Comparison of ENCODE assay signal across 13 cellular contexts in genomic region chr17:75065562-75066151, GRCh38.
A peak's percentile ranks its signal among the peaks of the same experiment; 100 is the strongest.
DNase-seq lines count a peak whose midpoint lies in the region; ATAC-seq and TF ChIP-seq lines count a peak whose summit lies in the region.
"Had no signal": no experiment of that assay in that cellular context is flagged by ENCODE, and none has a peak within 500 bp of the region (broad histone marks: within the 10 kb centered on the region; RNA-seq: fewer than 3 reads in every experiment).

No MANE protein-coding gene starts in this region.

- peak overlapping the region in 10 of 11 experiments; percentile 3 to 68 (median 38); a peak in 14 of 22 replicates for H3K27ac ChIP-seq in BLaER1 treated with 17β-estradiol and CSF1 and Interleukin-3, amounts not matched to agents 10 nM and 100 nM
- H3K27ac ChIP-seq in caudate nucleus (ENCODE audit: low read depth, low read length) = no peak overlapping the region
- H3K27ac ChIP-seq: brain microvascular endothelial cell, epithelial cell of prostate had no signal

- peak overlapping the region in 8 of 11 experiments; percentile 11 to 51 (median 30); a peak in 9 of 22 replicates for H3K9ac ChIP-seq in BLaER1 treated with 17β-estradiol and CSF1 and Interleukin-3, amounts not matched to agents 10 nM and 100 nM

- H3K9me3 ChIP-seq in BLaER1 treated with 17β-estradiol and CSF1 and Interleukin-3, amounts not matched to agents 10 nM and 100 nM (replicated peaks in 1 of 11) = no peaks in the 10 kb centered on the region

- no peaks in the 10 kb centered on the region; a peak in 1 of 22 replicates for H4K20me1 ChIP-seq in BLaER1 treated with 17β-estradiol and CSF1 and Interleukin-3, amounts not matched to agents 10 nM and 100 nM

- H3K4me1 ChIP-seq in BLaER1 treated with 17β-estradiol and CSF1 and Interleukin-3, amounts not matched to agents 10 nM and 100 nM = peaks cover 20 to 42% (median 31%) of the 10 kb centered on the region in 10 experiments

- in situ Hi-C loops in GM13977 (cut with MboI; ENCODE audit: low pct_unique_long_range_greater_than_20kb, low sequenced_read_pairs, unreplicated experiment) = no loop called here

- peaks cover 42 to 49% (median 45%) of the 10 kb centered on the region in 11 experiments for H3K36me3 ChIP-seq in BLaER1 treated with 17β-estradiol and CSF1 and Interleukin-3, amounts not matched to agents 10 nM and 100 nM

- no peak for TF ChIP-seq CTCF in GM13977 (IDR thresholded peaks at IDR 0.05; ENCODE audit: extremely low read depth, insufficient read depth, missing control alignments)

- peak; percentile 59 for DNase-seq in GM13977 (ENCODE audit: low spot score)
- DNase-seq in activated T-cell treated with anti-CD3 and anti-CD28 coated beads, Interleukin-2, amount 50 U/mL, for 48 hours = peak; percentile 45 to 50
- peak; percentile 57 for DNase-seq in iris pigment epithelial cell (ENCODE audit: low read depth)
- DNase-seq in caudate nucleus (lab: John Stamatoyannopoulos, UW) = no peak
- no peak for DNase-seq in NCI-H226
- DNase-seq in NOMO-1 treated with dmso at 0.1 percent for 144 hours (lab: John Stamatoyannopoulos, UW; ENCODE audit: unreplicated experiment) = no peak
- DNase-seq: brain microvascular endothelial cell, COR-L47, SHP77 treated with DMSO at 0.1 percent for 48 hours had no signal

- no peak overlapping the region for H3K4me3 ChIP-seq in BLaER1 treated with 17β-estradiol and CSF1 and Interleukin-3, amounts not matched to agents 10 nM and 100 nM

- no peaks in the 10 kb centered on the region for H3K27me3 ChIP-seq in BLaER1 treated with 17β-estradiol and CSF1 and Interleukin-3, amounts not matched to agents 10 nM and 100 nM
- H3K27me3 ChIP-seq: brain microvascular endothelial cell had no signal

- peak overlapping the region in 10 of 11 experiments; percentile 11 to 85 (median 60); a peak in 17 of 22 replicates for H3K4me2 ChIP-seq in BLaER1 treated with 17β-estradiol and CSF1 and Interleukin-3, amounts not matched to agents 10 nM and 100 nM

- ATAC-seq in GM21576 (IDR thresholded peaks at IDR 0.05; ENCODE audit: unreplicated experiment) = no peak
- ATAC-seq: sciatic nerve had no signal

Comparison
In these comparisons a context has a peak if more than half of its experiments do, and no peak if none do; other contexts are left out.
1. DNase-seq: peak in GM13977 (single experiment), activated T-cell treated with anti-CD3 and anti-CD28 coated beads, Interleukin-2, amount 50 U/mL, for 48 hours (2 of 2) and iris pigment epithelial cell (single experiment); none in caudate nucleus (0 of 61), NCI-H226 (single experiment) and NOMO-1 treated with dmso at 0.1 percent for 144 hours (single experiment).